Comparison of ENCODE assay signal across 16 cellular contexts in genomic region chr13:72820156-72820897, GRCh38. TPM values are rescaled to one million over a fixed set of nuclear protein-coding genes. Genes with fewer than 3 reads are reported as not detected.
DNase-seq lines count a peak whose midpoint lies in the region; ATAC-seq, FAIRE-seq and TF ChIP-seq lines count a peak whose summit lies in the region.
"Had no signal": no experiment of that assay in that cellular context is flagged by ENCODE, and none has a peak within 500 bp of the region (broad histone marks: within the 10 kb centered on the region; RNA-seq: fewer than 3 reads in every experiment).

No MANE protein-coding gene starts in this region.

- H2BK5ac ChIP-seq in mesenchymal stem cell (ENCODE audit: low read depth, low read length, poor library complexity, severe bottlenecking): no peak overlapping the region

- H3K4me3 Mint-ChIP-seq in HFFc6: no peak overlapping the region
- H3K4me3 Mint-ChIP-seq: activated B cell treated with CpG ODN at 0.5 μM for 24 hours; activated naive CD4-positive, alpha-beta T cell treated with anti-CD3 and anti-CD28 coated beads, Interleukin-2, amount 50 U/mL, for 24 hours had no signal

- TF ChIP-seq CTCF in HFFc6 (IDR thresholded peaks at IDR 0.05): no peak
- no peak for TF ChIP-seq CTCF in left lung (IDR thresholded peaks at IDR 0.05)

- DNase-seq in AG20443 (ENCODE audit: low spot score): peak; percentile 52
- DNase-seq in HFFc6: peak; percentile 54
- peak; percentile 21 for DNase-seq in dermis blood vessel endothelial cell
- DNase-seq in mesenchymal stem cell: peak; percentile 76
- no peak for DNase-seq in AML-193 (lab: John Stamatoyannopoulos, UW)
- no peak for DNase-seq in DMS114 treated with DMSO at 0.1 percent for 48 hours (lab: John Stamatoyannopoulos, UW; ENCODE audit: unreplicated experiment)
- DNase-seq in RCC 7860 (ENCODE audit: low spot score): no peak
- no peak for DNase-seq in left lung
- DNase-seq: activated B cell treated with CpG ODN at 0.5 μM for 24 hours, colonic mucosa, DMS79 treated with DMSO at 0.1 percent for 48 hours, midbrain had no signal

- 75% methylated on average over 5 of the region's 8 CpGs for WGBS in mesenchymal stem cell

- H3K4me1 ChIP-seq in mesenchymal stem cell (ENCODE audit: control insufficient read depth, insufficient read depth, low read depth, low read length) (peaks cover 1% of the 10 kb centered on the region), left lung (no peaks in the 10 kb centered on the region)
- H3K4me1 ChIP-seq: BLaER1 treated with 17β-estradiol and CSF1 and Interleukin-3, amounts not matched to agents 10 nM and 100 nM; colonic mucosa had no signal

- no peak overlapping the region for H2AK5ac ChIP-seq in mesenchymal stem cell (ENCODE audit: low read length, severe bottlenecking)

- peaks cover 3% of the 10 kb centered on the region for H3K79me1 ChIP-seq in mesenchymal stem cell (replicated peaks; ENCODE audit: low read length, poor library complexity, severe bottlenecking)

- H2BK12ac ChIP-seq in mesenchymal stem cell (ENCODE audit: low read length in 2 of 2): no peak overlapping the region

- no peak overlapping the region for H3K23ac ChIP-seq in mesenchymal stem cell (ENCODE audit: low read length in 2 of 2)

- intact Hi-C loops in left lung (cut with DNase I): no loop called here

- H3K18ac ChIP-seq in mesenchymal stem cell (ENCODE audit: low read depth in 1 of 2, low read length in 2 of 2): no peak overlapping the region

- no peaks in the 10 kb centered on the region for H3K9me3 ChIP-seq in mesenchymal stem cell (ENCODE audit: control insufficient read depth, low read length)
- no peaks in the 10 kb centered on the region for H3K9me3 ChIP-seq in left lung
- H3K9me3 ChIP-seq: BLaER1 treated with 17β-estradiol and CSF1 and Interleukin-3, amounts not matched to agents 10 nM and 100 nM; colonic mucosa had no signal

- H3K4me3 ChIP-seq in mesenchymal stem cell (ENCODE audit: insufficient read depth in 1 of 2, low read depth in 1 of 2, low read length in 2 of 2) (no peak overlapping the region), left lung (no peak overlapping the region)
- H3K4me3 ChIP-seq: BLaER1 treated with 17β-estradiol and CSF1 and Interleukin-3, amounts not matched to agents 10 nM and 100 nM; colonic mucosa had no signal

- no peak overlapping the region for H3K4me2 ChIP-seq in mesenchymal stem cell (ENCODE audit: low read length, poor library complexity, severe bottlenecking)
- H3K4me2 ChIP-seq: BLaER1 treated with 17β-estradiol and CSF1 and Interleukin-3, amounts not matched to agents 10 nM and 100 nM had no signal

- no peaks in the 10 kb centered on the region for H3K27me3 ChIP-seq in mesenchymal stem cell (ENCODE audit: control insufficient read depth in 1 of 2, insufficient read depth in 1 of 2, low read length in 2 of 2)
- H3K27me3 ChIP-seq in left lung: no peaks in the 10 kb centered on the region
- H3K27me3 ChIP-seq: BLaER1 treated with 17β-estradiol and CSF1 and Interleukin-3, amounts not matched to agents 10 nM and 100 nM; colonic mucosa had no signal

- peaks cover 11% of the 10 kb centered on the region for H3K36me3 Mint-ChIP-seq in HFFc6 (ENCODE audit: low read depth)

- peaks cover 3 to 53% of the 10 kb centered on the region in 2 experiments for H3K36me3 ChIP-seq in mesenchymal stem cell (ENCODE audit: control insufficient read depth in 1 of 2, insufficient read depth in 2 of 2, low read depth in 1 of 2, low read length in 2 of 2)
- peaks cover 0 to 21% of the 10 kb centered on the region in 2 donors for H3K36me3 ChIP-seq in left lung
- H3K36me3 ChIP-seq: colonic mucosa had no signal

- no peak overlapping the region for H3K27ac Mint-ChIP-seq in HFFc6
- H3K27ac Mint-ChIP-seq: activated B cell treated with CpG ODN at 0.5 μM for 24 hours; activated naive CD4-positive, alpha-beta T cell treated with anti-CD3 and anti-CD28 coated beads, Interleukin-2, amount 50 U/mL, for 24 hours had no signal

- H3K27me3 Mint-ChIP-seq in HFFc6 (ENCODE audit: insufficient read depth): no peaks in the 10 kb centered on the region
- H3K27me3 Mint-ChIP-seq: activated B cell treated with CpG ODN at 0.5 μM for 24 hours; activated naive CD4-positive, alpha-beta T cell treated with anti-CD3 and anti-CD28 coated beads, Interleukin-2, amount 50 U/mL, for 24 hours had no signal

- no peak overlapping the region for H2BK15ac ChIP-seq in mesenchymal stem cell (ENCODE audit: low read depth, poor library complexity, severe bottlenecking)

- H2AFZ ChIP-seq in mesenchymal stem cell (ENCODE audit: low read depth, low read length): no peak overlapping the region

- FAIRE-seq in RCC 7860 (lab: Jason Lieb, UNC): no peak
- FAIRE-seq: GM19239, urothelium cell line had no signal

- H4K91ac ChIP-seq in mesenchymal stem cell (ENCODE audit: low read length): no peak overlapping the region

- H4K8ac ChIP-seq in mesenchymal stem cell (ENCODE audit: low read length): no peak overlapping the region

- H3K4me1 Mint-ChIP-seq in HFFc6 (ENCODE audit: low read depth): peaks cover 13% of the 10 kb centered on the region
- H3K4me1 Mint-ChIP-seq: activated B cell treated with CpG ODN at 0.5 μM for 24 hours had no signal

- no peak overlapping the region for H3K27ac ChIP-seq in mesenchymal stem cell (ENCODE audit: low read length, poor library complexity, severe bottlenecking)
- no peak overlapping the region for H3K27ac ChIP-seq in left lung
- H3K27ac ChIP-seq: BLaER1 treated with 17β-estradiol and CSF1 and Interleukin-3, amounts not matched to agents 10 nM and 100 nM; colonic mucosa had no signal

- H3K4ac ChIP-seq in mesenchymal stem cell (ENCODE audit: low read depth in 1 of 2, low read length in 2 of 2): no peak overlapping the region

- no peak overlapping the region for H2BK120ac ChIP-seq in mesenchymal stem cell (ENCODE audit: low read depth, low read length)

- no peak for ATAC-seq in left lung

- no peaks in the 10 kb centered on the region for H3K9me3 Mint-ChIP-seq in HFFc6
- H3K9me3 Mint-ChIP-seq: activated B cell treated with CpG ODN at 0.5 μM for 24 hours; activated naive CD4-positive, alpha-beta T cell treated with anti-CD3 and anti-CD28 coated beads, Interleukin-2, amount 50 U/mL, for 24 hours had no signal

- no peak overlapping the region for H3K14ac ChIP-seq in mesenchymal stem cell (ENCODE audit: low read length in 2 of 2)

- no peak overlapping the region for H3K9ac ChIP-seq in mesenchymal stem cell (ENCODE audit: low read length)
- H3K9ac ChIP-seq: BLaER1 treated with 17β-estradiol and CSF1 and Interleukin-3, amounts not matched to agents 10 nM and 100 nM had no signal

RNA-seq across cellular contexts. Expression of gene PIBF1, which starts 38.4 kb away (rescaled TPM):
- 10 to 100 TPM; 11.9 to 18.3 (median 14.5) TPM for total RNA-seq in HFFc6 (2021; fragmentation: NEBNext Ultra II Directional; extraction: Animal tissue kit (Norgen Biotek cat#: 25700))
- total RNA-seq in dermis blood vessel endothelial cell (18.0 and 26.4 TPM in 2 replicates), left lung (10 to 100 TPM; 20.7 to 25.0 TPM)
- 8.8 TPM for polyA plus RNA-seq in mesenchymal stem cell (2013, experiment 1 of 2)
- 8.8 TPM for polyA plus RNA-seq in mesenchymal stem cell (2013, experiment 2 of 2)

RNA-seq across cellular contexts. Expression of gene DIS3, which starts 38.6 kb away (rescaled TPM):
- 10 to 100 TPM; 30.6 to 35.6 (median 31.9) TPM for total RNA-seq in HFFc6 (2021; fragmentation: NEBNext Ultra II Directional; extraction: Animal tissue kit (Norgen Biotek cat#: 25700))
- total RNA-seq in dermis blood vessel endothelial cell (49.5 and 64.8 TPM in 2 replicates), left lung (10 to 100 TPM; 25.3 to 26.1 TPM)
- polyA plus RNA-seq in mesenchymal stem cell (2013, experiment 1 of 2): 26.4 TPM
- polyA plus RNA-seq in mesenchymal stem cell (2013, experiment 2 of 2): 26.5 TPM

Comparison
In these comparisons a context has a peak if more than half of its experiments do, and no peak if none do; other contexts are left out.
1. DNase-seq: peak in AG20443 (single experiment), HFFc6 (single experiment), dermis blood vessel endothelial cell (single experiment) and mesenchymal stem cell (single experiment); none in AML-193 (0 of 2), DMS114 treated with DMSO at 0.1 percent for 48 hours (single experiment), RCC 7860 (single experiment) and left lung (0 of 2).